Comparison of ENCODE assay signal across 28 cellular contexts in the genomic region with DNA sequence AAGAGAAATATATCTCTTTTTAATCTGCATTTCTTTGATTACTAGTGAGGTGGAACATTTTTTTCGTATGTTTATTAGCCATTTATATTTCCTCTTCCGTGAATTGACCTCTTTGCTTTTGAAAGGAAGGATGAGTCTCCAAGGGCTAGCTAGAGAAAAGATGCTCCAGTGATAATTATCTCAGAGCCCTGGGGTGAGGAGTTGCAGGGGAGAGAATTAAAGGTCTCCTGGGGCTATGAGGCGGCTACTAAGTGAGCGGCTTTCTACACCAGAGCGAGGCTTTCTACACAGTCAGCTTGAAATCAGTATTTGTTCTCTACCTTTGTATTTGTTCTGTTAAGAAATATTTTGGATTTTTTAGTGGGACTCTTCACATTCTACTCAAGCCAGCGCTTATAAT.
DNase-seq lines count a peak whose midpoint lies in the region; ATAC-seq and TF ChIP-seq lines count a peak whose summit lies in the region.
"Had no signal": no experiment of that assay in that cellular context is flagged by ENCODE, and none has a peak within 500 bp of the region (broad histone marks: within the 10 kb centered on the region; RNA-seq: fewer than 3 reads in every experiment).

No MANE protein-coding gene starts in this region.

- POLR2A ChIA-PET in WTC11 (lab: Charles Lee), result no interaction called here

- H3K36me3 Mint-ChIP-seq in WTC11, result no peaks in the 10 kb centered on the region
- H3K36me3 Mint-ChIP-seq: immature natural killer cell; naive B cell; stimulated activated effector memory CD8-positive, alpha-beta T cell treated with anti-CD3 and anti-CD28 coated beads, Interleukin-12 subunit alpha, Interleukin-12 subunit beta, amount 100 ng/mL, for 72 hours had no signal

- H3K4me3 Mint-ChIP-seq in WTC11, result no peak overlapping the region
- H3K4me3 Mint-ChIP-seq: activated T-cell treated with anti-CD3 and anti-CD28 coated beads, Interleukin-2, amount 50 U/mL, for 24 hours; immature natural killer cell; naive B cell; stimulated activated effector memory CD8-positive, alpha-beta T cell treated with anti-CD3 and anti-CD28 coated beads, Interleukin-12 subunit alpha, Interleukin-12 subunit beta, amount 100 ng/mL, for 72 hours; T-helper 1 cell treated with Interleukin-12 subunit alpha and Interleukin-12 subunit beta and Interleukin-4 antibody, amounts not matched to agents 30 μg/mL and 1 μg/mL, for 36 hours had no signal

- DNase-seq in NCI-H345 (lab: John Stamatoyannopoulos, UW) (peak; percentile 5), NCI-H345 treated with DMSO at 0.1 percent for 48 hours (lab: John Stamatoyannopoulos, UW; ENCODE audit: unreplicated experiment) (no peak), NCI-H146 treated with DMSO at 0.1 percent for 48 hours (lab: John Stamatoyannopoulos, UW; ENCODE audit: unreplicated experiment) (peak; percentile 72), WTC11 (ENCODE audit: low spot score) (no peak), retina (peak; percentile 46), left lobe of liver (ENCODE audit: low spot score) (no peak)
- no peak for DNase-seq in effector CD8-positive, alpha-beta T cell (lab: John Stamatoyannopoulos, UW)
- DNase-seq: activated CD4-positive, alpha-beta T cell treated with anti-CD3 and anti-CD28 coated beads for 4 hours; activated naive CD4-positive, alpha-beta T cell; activated T-cell treated with anti-CD3 and anti-CD28 coated beads, Interleukin-2, amount 50 U/mL, for 24 hours; adrenal gland; brain microvascular endothelial cell; Caco-2; effector CD4-positive, alpha-beta T cell; foreskin keratinocyte; immature natural killer cell; mesenchymal stem cell; MG63; naive B cell; NCI-H187; stimulated activated CD4-positive, alpha-beta T cell treated with anti-CD3 and anti-CD28 coated beads, Interleukin-2, amount 100 ng/mL, for 48 hours; upper lobe of right lung had no signal

- H3K9me3 Mint-ChIP-seq in WTC11, result no peaks in the 10 kb centered on the region
- H3K9me3 Mint-ChIP-seq: activated T-cell treated with anti-CD3 and anti-CD28 coated beads, Interleukin-2, amount 50 U/mL, for 24 hours; immature natural killer cell; naive B cell; stimulated activated effector memory CD8-positive, alpha-beta T cell treated with anti-CD3 and anti-CD28 coated beads, Interleukin-12 subunit alpha, Interleukin-12 subunit beta, amount 100 ng/mL, for 72 hours; T-helper 1 cell treated with Interleukin-12 subunit alpha and Interleukin-12 subunit beta and Interleukin-4 antibody, amounts not matched to agents 30 μg/mL and 1 μg/mL, for 36 hours had no signal

- no peak overlapping the region for H3K27ac Mint-ChIP-seq in WTC11
- H3K27ac Mint-ChIP-seq: activated T-cell treated with anti-CD3 and anti-CD28 coated beads, Interleukin-2, amount 50 U/mL, for 24 hours; immature natural killer cell; stimulated activated effector memory CD8-positive, alpha-beta T cell treated with anti-CD3 and anti-CD28 coated beads, Interleukin-12 subunit alpha, Interleukin-12 subunit beta, amount 100 ng/mL, for 72 hours; T-helper 1 cell treated with Interleukin-12 subunit alpha and Interleukin-12 subunit beta and Interleukin-4 antibody, amounts not matched to agents 30 μg/mL and 1 μg/mL, for 36 hours had no signal

- no peaks in the 10 kb centered on the region for H3K27me3 Mint-ChIP-seq in WTC11 (ENCODE audit: low read depth)
- H3K27me3 Mint-ChIP-seq: activated T-cell treated with anti-CD3 and anti-CD28 coated beads, Interleukin-2, amount 50 U/mL, for 24 hours; naive B cell had no signal

- peaks cover 30% of the 10 kb centered on the region for H3K4me1 Mint-ChIP-seq in WTC11
- H3K4me1 Mint-ChIP-seq: immature natural killer cell; stimulated activated effector memory CD8-positive, alpha-beta T cell treated with anti-CD3 and anti-CD28 coated beads, Interleukin-12 subunit alpha, Interleukin-12 subunit beta, amount 100 ng/mL, for 72 hours had no signal

- CTCF ChIA-PET in WTC11 (lab: Charles Lee), result no interaction called here

- no peak for TF ChIP-seq CTCF in WTC11 (IDR thresholded peaks at IDR 0.05)

- no peak for ATAC-seq in WTC11
- no peak for ATAC-seq in left lobe of liver
- ATAC-seq in GM21723 (IDR thresholded peaks at IDR 0.05; ENCODE audit: unreplicated experiment), result no peak
- ATAC-seq: A549; esophagus mucosa; foreskin keratinocyte; K562; stimulated activated effector memory CD8-positive, alpha-beta T cell treated with anti-CD3 and anti-CD28 coated beads, Interleukin-12 subunit alpha, Interleukin-12 subunit beta, amount 100 ng/mL, for 72 hours; upper lobe of right lung had no signal

TF ChIP-seq in WTC11, 78 proteins besides CTCF, POLR2A, EP300 and RAD21:
- peak; percentile 42; the same call in 1 of the 2 replicates for TF ChIP-seq ZNF423 (CRISPR knock-in tag; IDR thresholded peaks at IDR 0.05)
- TF ChIP-seq ZNF317 (CRISPR knock-in tag; IDR thresholded peaks at IDR 0.05; ENCODE audit: borderline replicate concordance, low read depth), result no peak
- TF ChIP-seq, protein P1, sequence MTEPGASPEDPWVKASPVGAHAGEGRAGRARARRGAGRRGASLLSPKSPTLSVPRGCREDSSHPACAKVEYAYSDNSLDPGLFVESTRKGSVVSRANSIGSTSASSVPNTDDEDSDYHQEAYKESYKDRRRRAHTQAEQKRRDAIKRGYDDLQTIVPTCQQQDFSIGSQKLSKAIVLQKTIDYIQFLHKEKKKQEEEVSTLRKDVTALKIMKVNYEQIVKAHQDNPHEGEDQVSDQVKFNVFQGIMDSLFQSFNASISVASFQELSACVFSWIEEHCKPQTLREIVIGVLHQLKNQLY (CRISPR knock-in tag; IDR thresholded peaks at IDR 0.05), result no peak
- TF ChIP-seq ZNF138 (CRISPR knock-in tag; conservative IDR thresholded peaks at IDR 0.05), result no peak

Comparison
In these comparisons a context has a peak if more than half of its experiments do, and no peak if none do; other contexts are left out.
1. DNase-seq: peak in NCI-H345 (single experiment), NCI-H146 treated with DMSO at 0.1 percent for 48 hours (single experiment) and retina (single experiment); none in NCI-H345 treated with DMSO at 0.1 percent for 48 hours (single experiment), WTC11 (single experiment), left lobe of liver (single experiment) and effector CD8-positive, alpha-beta T cell (single experiment).